1 cellular context compared by ENCODE assay signal in genomic region chr19:15282311-15282705, GRCh38.
TF ChIP-seq lines count a peak whose summit lies in the region.

No MANE protein-coding gene starts in this region.

TF ChIP-seq in K562, 482 proteins besides CTCF, POLR2A, EP300 and RAD21:
- TF ChIP-seq ETS2 (tag; IDR thresholded peaks at IDR 0.05; ENCODE audit: borderline replicate concordance, poor library complexity, severe bottlenecking) = no peak
- TF ChIP-seq FOXK2 (conservative IDR thresholded peaks at IDR 0.05 in 1 of 2, IDR thresholded peaks at IDR 0.05 in 1 of 2; ENCODE audit: low read depth in 2 of 2) = no peak
